ENCODE assay signal across 1 cellular context in the genomic region with DNA sequence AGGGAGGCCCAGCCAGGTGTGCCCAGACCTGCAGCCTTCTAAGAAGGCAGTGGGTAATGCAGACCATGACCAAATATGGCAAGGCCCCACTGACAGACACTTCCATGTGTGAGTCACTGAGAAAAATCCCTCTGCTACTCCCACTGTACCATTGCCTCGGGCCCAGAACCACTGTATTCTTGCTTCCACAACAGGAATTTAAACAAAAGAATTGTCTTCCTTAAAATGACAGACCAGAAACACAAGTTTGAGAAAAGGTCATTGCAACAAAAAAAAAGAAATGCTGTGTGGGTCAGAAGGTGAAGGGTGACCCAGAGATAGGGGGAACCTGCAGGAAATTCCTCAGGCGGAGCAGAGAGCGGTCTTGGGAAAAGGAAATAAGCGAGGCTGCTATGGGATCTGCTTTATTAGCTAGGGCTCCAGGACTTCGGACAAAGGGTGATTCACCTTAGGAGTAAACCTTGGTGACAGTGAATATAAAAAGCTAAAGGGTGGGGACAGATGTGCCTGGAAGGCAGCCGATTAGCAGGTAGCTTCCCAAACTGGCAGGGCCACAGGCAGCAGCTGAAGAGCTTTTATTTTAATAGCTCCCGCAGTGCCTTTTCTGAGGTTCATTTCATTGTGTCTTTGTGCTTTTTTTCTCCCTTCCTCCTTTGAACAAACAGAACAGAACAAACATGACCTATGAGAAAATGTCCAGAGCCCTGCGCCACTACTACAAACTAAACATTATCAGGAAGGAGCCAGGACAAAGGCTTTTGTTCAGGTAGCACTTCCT.
TF ChIP-seq lines count a peak whose summit lies in the region.

No MANE protein-coding gene starts in this region.

TF ChIP-seq in HepG2, 621 proteins besides CTCF, POLR2A, EP300 and RAD21 (continued from another document and continues in another):
- TF ChIP-seq TEAD2 (CRISPR knock-in tag; IDR thresholded peaks at IDR 0.05): no peak
- no peak for TF ChIP-seq ZNF746 (CRISPR knock-in tag; IDR thresholded peaks at IDR 0.05)
- TF ChIP-seq JUN (CRISPR knock-in tag; IDR thresholded peaks at IDR 0.05): no peak
- no peak for TF ChIP-seq MATR3 (CRISPR knock-in tag; IDR thresholded peaks at IDR 0.05)
- TF ChIP-seq, protein P1, sequence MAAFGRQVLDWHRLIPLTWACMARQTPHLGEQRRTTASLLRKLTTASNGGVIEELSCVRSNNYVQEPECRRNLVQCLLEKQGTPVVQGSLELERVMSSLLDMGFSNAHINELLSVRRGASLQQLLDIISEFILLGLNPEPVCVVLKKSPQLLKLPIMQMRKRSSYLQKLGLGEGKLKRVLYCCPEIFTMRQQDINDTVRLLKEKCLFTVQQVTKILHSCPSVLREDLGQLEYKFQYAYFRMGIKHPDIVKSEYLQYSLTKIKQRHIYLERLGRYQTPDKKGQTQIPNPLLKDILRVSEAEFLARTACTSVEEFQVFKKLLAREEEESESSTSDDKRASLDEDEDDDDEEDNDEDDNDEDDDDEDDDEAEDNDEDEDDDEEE (CRISPR knock-in tag; IDR thresholded peaks at IDR 0.05): no peak
- TF ChIP-seq, protein P2, sequence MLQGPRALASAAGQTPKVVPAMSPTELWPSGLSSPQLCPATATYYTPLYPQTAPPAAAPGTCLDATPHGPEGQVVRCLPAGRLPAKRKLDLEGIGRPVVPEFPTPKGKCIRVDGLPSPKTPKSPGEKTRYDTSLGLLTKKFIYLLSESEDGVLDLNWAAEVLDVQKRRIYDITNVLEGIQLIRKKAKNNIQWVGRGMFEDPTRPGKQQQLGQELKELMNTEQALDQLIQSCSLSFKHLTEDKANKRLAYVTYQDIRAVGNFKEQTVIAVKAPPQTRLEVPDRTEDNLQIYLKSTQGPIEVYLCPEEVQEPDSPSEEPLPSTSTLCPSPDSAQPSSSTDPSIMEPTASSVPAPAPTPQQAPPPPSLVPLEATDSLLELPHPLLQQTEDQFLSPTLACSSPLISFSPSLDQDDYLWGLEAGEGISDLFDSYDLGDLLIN (CRISPR knock-in tag; IDR thresholded peaks at IDR 0.05; ENCODE audit: borderline replicate concordance): no peak
- no peak for TF ChIP-seq HOXA3 (CRISPR knock-in tag; IDR thresholded peaks at IDR 0.05)
- TF ChIP-seq, protein P3, sequence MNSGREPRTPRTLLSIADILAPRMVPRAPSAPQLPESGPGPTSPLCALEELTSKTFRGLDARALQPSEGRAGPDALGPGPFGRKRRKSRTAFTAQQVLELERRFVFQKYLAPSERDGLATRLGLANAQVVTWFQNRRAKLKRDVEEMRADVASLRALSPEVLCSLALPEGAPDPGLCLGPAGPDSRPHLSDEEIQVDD (CRISPR knock-in tag; IDR thresholded peaks at IDR 0.05; ENCODE audit: borderline replicate concordance): no peak
- no peak for TF ChIP-seq HCFC1 (IDR thresholded peaks at IDR 0.05; ENCODE audit: low read depth, low read length)
- TF ChIP-seq ZC3H13 (CRISPR knock-in tag; IDR thresholded peaks at IDR 0.05): no peak
- no peak for TF ChIP-seq FOSL1 (CRISPR knock-in tag; IDR thresholded peaks at IDR 0.05; ENCODE audit: borderline replicate concordance)
- no peak for TF ChIP-seq ZNF431 (CRISPR knock-in tag; IDR thresholded peaks at IDR 0.05; ENCODE audit: borderline replicate concordance, low read depth)
- TF ChIP-seq NBN (conservative IDR thresholded peaks at IDR 0.05): no peak
- no peak for TF ChIP-seq RFXANK (CRISPR knock-in tag; IDR thresholded peaks at IDR 0.05)
- no peak for TF ChIP-seq ZNF34 (CRISPR knock-in tag; IDR thresholded peaks at IDR 0.05; ENCODE audit: borderline replicate concordance)
- TF ChIP-seq MAFF (IDR thresholded peaks at IDR 0.05; ENCODE audit: low read depth, low read length): no peak
- peak; percentile 30; the same call in 1 of the 2 replicates for TF ChIP-seq POGZ (CRISPR knock-in tag; IDR thresholded peaks at IDR 0.05)
- no peak for TF ChIP-seq ZNF20 (CRISPR knock-in tag; IDR thresholded peaks at IDR 0.05)
- no peak for TF ChIP-seq RBM22 (optimal IDR thresholded peaks at IDR 0.05; ENCODE audit: low read length)
- no peak for TF ChIP-seq RFX3 (CRISPR knock-in tag; IDR thresholded peaks at IDR 0.05)
- TF ChIP-seq, protein P4, sequence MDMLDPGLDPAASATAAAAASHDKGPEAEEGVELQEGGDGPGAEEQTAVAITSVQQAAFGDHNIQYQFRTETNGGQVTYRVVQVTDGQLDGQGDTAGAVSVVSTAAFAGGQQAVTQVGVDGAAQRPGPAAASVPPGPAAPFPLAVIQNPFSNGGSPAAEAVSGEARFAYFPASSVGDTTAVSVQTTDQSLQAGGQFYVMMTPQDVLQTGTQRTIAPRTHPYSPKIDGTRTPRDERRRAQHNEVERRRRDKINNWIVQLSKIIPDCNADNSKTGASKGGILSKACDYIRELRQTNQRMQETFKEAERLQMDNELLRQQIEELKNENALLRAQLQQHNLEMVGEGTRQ (IDR thresholded peaks at IDR 0.05; ENCODE audit: low read depth, low read length): no peak
- TF ChIP-seq, protein P4 (CRISPR knock-in tag; IDR thresholded peaks at IDR 0.05; ENCODE audit: borderline replicate concordance): peak; percentile 80; the same call in 1 of the 2 replicates
- TF ChIP-seq ZSCAN21 (CRISPR knock-in tag; IDR thresholded peaks at IDR 0.05; ENCODE audit: borderline replicate concordance): no peak
- no peak for TF ChIP-seq SP2 (CRISPR knock-in tag; IDR thresholded peaks at IDR 0.05)
- TF ChIP-seq NR2F1 (CRISPR knock-in tag; IDR thresholded peaks at IDR 0.05): peak in 1 of 2 experiments; percentile 59; a peak in 1 of 4 replicates
- no peak for TF ChIP-seq SIX1 (CRISPR knock-in tag; IDR thresholded peaks at IDR 0.05; ENCODE audit: borderline replicate concordance)
- no peak for TF ChIP-seq ZNF564 (CRISPR knock-in tag; IDR thresholded peaks at IDR 0.05)
- TF ChIP-seq ZFP90 (CRISPR knock-in tag; IDR thresholded peaks at IDR 0.05; ENCODE audit: borderline replicate concordance): no peak
- TF ChIP-seq JUND (CRISPR knock-in tag; IDR thresholded peaks at IDR 0.05): no peak
- TF ChIP-seq ZNF761 (CRISPR knock-in tag; conservative IDR thresholded peaks at IDR 0.05): no peak
- no peak for TF ChIP-seq ZNF264 (CRISPR knock-in tag; IDR thresholded peaks at IDR 0.05)
- TF ChIP-seq, protein P5, sequence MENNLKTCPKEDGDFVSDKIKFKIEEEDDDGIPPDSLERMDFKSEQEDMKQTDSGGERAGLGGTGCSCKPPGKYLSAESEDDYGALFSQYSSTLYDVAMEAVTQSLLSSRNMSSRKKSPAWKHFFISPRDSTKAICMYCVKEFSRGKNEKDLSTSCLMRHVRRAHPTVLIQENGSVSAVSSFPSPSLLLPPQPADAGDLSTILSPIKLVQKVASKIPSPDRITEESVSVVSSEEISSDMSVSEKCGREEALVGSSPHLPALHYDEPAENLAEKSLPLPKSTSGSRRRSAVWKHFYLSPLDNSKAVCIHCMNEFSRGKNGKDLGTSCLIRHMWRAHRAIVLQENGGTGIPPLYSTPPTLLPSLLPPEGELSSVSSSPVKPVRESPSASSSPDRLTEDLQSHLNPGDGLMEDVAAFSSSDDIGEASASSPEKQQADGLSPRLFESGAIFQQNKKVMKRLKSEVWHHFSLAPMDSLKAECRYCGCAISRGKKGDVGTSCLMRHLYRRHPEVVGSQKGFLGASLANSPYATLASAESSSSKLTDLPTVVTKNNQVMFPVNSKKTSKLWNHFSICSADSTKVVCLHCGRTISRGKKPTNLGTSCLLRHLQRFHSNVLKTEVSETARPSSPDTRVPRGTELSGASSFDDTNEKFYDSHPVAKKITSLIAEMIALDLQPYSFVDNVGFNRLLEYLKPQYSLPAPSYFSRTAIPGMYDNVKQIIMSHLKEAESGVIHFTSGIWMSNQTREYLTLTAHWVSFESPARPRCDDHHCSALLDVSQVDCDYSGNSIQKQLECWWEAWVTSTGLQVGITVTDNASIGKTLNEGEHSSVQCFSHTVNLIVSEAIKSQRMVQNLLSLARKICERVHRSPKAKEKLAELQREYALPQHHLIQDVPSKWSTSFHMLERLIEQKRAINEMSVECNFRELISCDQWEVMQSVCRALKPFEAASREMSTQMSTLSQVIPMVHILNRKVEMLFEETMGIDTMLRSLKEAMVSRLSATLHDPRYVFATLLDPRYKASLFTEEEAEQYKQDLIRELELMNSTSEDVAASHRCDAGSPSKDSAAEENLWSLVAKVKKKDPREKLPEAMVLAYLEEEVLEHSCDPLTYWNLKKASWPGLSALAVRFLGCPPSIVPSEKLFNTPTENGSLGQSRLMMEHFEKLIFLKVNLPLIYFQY (CRISPR knock-in tag; IDR thresholded peaks at IDR 0.05; ENCODE audit: borderline replicate concordance): no peak
- no peak for TF ChIP-seq SATB2 (CRISPR knock-in tag; IDR thresholded peaks at IDR 0.05)
- no peak for TF ChIP-seq SRSF9 (IDR thresholded peaks at IDR 0.05; ENCODE audit: borderline replicate concordance, insufficient read depth, low read depth, low read length, poor library complexity, severe bottlenecking)
- peak; percentile 40; the same call in 1 of the 2 replicates for TF ChIP-seq SAP130 (CRISPR knock-in tag; IDR thresholded peaks at IDR 0.05; ENCODE audit: low read depth)
- TF ChIP-seq ZNF816 (CRISPR knock-in tag; IDR thresholded peaks at IDR 0.05; ENCODE audit: borderline replicate concordance): no peak
- TF ChIP-seq, protein P6, sequence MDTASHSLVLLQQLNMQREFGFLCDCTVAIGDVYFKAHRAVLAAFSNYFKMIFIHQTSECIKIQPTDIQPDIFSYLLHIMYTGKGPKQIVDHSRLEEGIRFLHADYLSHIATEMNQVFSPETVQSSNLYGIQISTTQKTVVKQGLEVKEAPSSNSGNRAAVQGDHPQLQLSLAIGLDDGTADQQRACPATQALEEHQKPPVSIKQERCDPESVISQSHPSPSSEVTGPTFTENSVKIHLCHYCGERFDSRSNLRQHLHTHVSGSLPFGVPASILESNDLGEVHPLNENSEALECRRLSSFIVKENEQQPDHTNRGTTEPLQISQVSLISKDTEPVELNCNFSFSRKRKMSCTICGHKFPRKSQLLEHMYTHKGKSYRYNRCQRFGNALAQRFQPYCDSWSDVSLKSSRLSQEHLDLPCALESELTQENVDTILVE (CRISPR knock-in tag; IDR thresholded peaks at IDR 0.05): no peak
- TF ChIP-seq ZNF781 (CRISPR knock-in tag; IDR thresholded peaks at IDR 0.05; ENCODE audit: borderline replicate concordance, not compliant biosample characterization): no peak
- TF ChIP-seq IKZF1 (IDR thresholded peaks at IDR 0.05): no peak
- TF ChIP-seq, protein P7, sequence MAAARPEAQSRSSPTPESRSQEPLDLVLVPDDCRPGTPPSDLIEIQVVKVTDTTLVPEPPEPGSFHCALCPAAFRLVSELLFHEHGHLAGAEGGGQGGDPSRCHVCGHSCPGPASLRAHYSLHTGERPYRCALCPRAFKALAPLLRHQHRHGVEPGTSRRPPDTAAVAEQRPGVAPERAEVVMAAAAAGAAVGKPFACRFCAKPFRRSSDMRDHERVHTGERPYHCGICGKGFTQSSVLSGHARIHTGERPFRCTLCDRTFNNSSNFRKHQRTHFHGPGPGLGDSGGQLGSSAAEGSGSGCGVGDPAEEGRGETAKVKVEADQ (CRISPR knock-in tag; IDR thresholded peaks at IDR 0.05; ENCODE audit: borderline replicate concordance): 0 out of 2 replicates have a peak, but pooled peaks have one; percentile 7
- peak; percentile 51; the same call in 1 of the 2 replicates for TF ChIP-seq CREM (IDR thresholded peaks at IDR 0.05)
- no peak for TF ChIP-seq CREM (CRISPR knock-in tag; IDR thresholded peaks at IDR 0.05)
- no peak for TF ChIP-seq ZNF550 (CRISPR knock-in tag; IDR thresholded peaks at IDR 0.05; ENCODE audit: borderline replicate concordance)
- TF ChIP-seq ZFP41 (CRISPR knock-in tag; IDR thresholded peaks at IDR 0.05; ENCODE audit: borderline replicate concordance): no peak
- TF ChIP-seq ZNF546 (CRISPR knock-in tag; conservative IDR thresholded peaks at IDR 0.05): no peak
- TF ChIP-seq FOXJ3 (CRISPR knock-in tag; IDR thresholded peaks at IDR 0.05; ENCODE audit: borderline replicate concordance): peak; percentile 32; the same call in 1 of the 2 replicates
- TF ChIP-seq, protein P8, sequence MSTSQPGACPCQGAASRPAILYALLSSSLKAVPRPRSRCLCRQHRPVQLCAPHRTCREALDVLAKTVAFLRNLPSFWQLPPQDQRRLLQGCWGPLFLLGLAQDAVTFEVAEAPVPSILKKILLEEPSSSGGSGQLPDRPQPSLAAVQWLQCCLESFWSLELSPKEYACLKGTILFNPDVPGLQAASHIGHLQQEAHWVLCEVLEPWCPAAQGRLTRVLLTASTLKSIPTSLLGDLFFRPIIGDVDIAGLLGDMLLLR (CRISPR knock-in tag; IDR thresholded peaks at IDR 0.05): no peak
- peak; percentile 36 for TF ChIP-seq FOSL2 (CRISPR knock-in tag; IDR thresholded peaks at IDR 0.05)
- TF ChIP-seq RARG (CRISPR knock-in tag; IDR thresholded peaks at IDR 0.05; ENCODE audit: low read depth): no peak
- no peak for TF ChIP-seq CHD2 (IDR thresholded peaks at IDR 0.05; ENCODE audit: low read depth, low read length)
- TF ChIP-seq ZNF850 (CRISPR knock-in tag; conservative IDR thresholded peaks at IDR 0.05): no peak
- TF ChIP-seq, protein P9, sequence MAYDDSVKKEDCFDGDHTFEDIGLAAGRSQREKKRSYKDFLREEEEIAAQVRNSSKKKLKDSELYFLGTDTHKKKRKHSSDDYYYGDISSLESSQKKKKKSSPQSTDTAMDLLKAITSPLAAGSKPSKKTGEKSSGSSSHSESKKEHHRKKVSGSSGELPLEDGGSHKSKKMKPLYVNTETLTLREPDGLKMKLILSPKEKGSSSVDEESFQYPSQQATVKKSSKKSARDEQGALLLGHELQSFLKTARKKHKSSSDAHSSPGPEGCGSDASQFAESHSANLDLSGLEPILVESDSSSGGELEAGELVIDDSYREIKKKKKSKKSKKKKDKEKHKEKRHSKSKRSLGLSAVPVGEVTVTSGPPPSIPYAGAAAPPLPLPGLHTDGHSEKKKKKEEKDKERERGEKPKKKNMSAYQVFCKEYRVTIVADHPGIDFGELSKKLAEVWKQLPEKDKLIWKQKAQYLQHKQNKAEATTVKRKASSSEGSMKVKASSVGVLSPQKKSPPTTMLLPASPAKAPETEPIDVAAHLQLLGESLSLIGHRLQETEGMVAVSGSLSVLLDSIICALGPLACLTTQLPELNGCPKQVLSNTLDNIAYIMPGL (CRISPR knock-in tag; IDR thresholded peaks at IDR 0.05; ENCODE audit: borderline replicate concordance in 1 of 2, low read depth in 1 of 2): no peak
- no peak for TF ChIP-seq ZNF616 (CRISPR knock-in tag; IDR thresholded peaks at IDR 0.05; ENCODE audit: low read depth)
- no peak for TF ChIP-seq SP5 (CRISPR knock-in tag; IDR thresholded peaks at IDR 0.05; ENCODE audit: borderline replicate concordance, low read depth)
- TF ChIP-seq BHLHE40 (IDR thresholded peaks at IDR 0.05; ENCODE audit: low read length): no peak
- TF ChIP-seq ZNF24 (IDR thresholded peaks at IDR 0.05): no peak
- no peak for TF ChIP-seq RXRA (CRISPR knock-in tag; IDR thresholded peaks at IDR 0.05)
- TF ChIP-seq ZNF496 (CRISPR knock-in tag; IDR thresholded peaks at IDR 0.05; ENCODE audit: insufficient replicate concordance): no peak
- TF ChIP-seq, protein P10, sequence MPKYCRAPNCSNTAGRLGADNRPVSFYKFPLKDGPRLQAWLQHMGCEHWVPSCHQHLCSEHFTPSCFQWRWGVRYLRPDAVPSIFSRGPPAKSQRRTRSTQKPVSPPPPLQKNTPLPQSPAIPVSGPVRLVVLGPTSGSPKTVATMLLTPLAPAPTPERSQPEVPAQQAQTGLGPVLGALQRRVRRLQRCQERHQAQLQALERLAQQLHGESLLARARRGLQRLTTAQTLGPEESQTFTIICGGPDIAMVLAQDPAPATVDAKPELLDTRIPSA (CRISPR knock-in tag; IDR thresholded peaks at IDR 0.05; ENCODE audit: borderline replicate concordance): no peak
